In genomic region chr6:116017546-116018276, GRCh38 we compare ENCODE assay signal across 13 cellular contexts. TPM values are rescaled to one million over a fixed set of nuclear protein-coding genes. Genes with fewer than 3 reads are reported as not detected.
DNase-seq lines count a peak whose midpoint lies in the region; ATAC-seq and TF ChIP-seq lines count a peak whose summit lies in the region.
"Had no signal": no experiment of that assay in that cellular context is flagged by ENCODE, and none has a peak within 500 bp of the region (broad histone marks: within the 10 kb centered on the region; RNA-seq: fewer than 3 reads in every experiment).

No MANE protein-coding gene starts in this region.

- no peaks in the 10 kb centered on the region for H3K79me1 ChIP-seq in IMR-90 (ENCODE audit: low read depth in 1 of 2, low read length in 2 of 2)

- H3K36me3 ChIP-seq in IMR-90 (ENCODE audit: control insufficient read depth, insufficient read depth, low read length) (no peaks in the 10 kb centered on the region), endocrine pancreas (ENCODE audit: control insufficient read depth, insufficient read depth, low read length) (no peaks in the 10 kb centered on the region)
- H3K36me3 ChIP-seq: gastrocnemius medialis had no signal

- POLR2A ChIA-PET in IMR-90 (lab: Charles Lee; ENCODE audit: unreplicated experiment): no interaction called here

- H3K4ac ChIP-seq in IMR-90 (ENCODE audit: low read depth, low read length): no peak overlapping the region

- H4K91ac ChIP-seq in IMR-90 (ENCODE audit: insufficient read depth, low read depth, low read length): no peak overlapping the region

- no peak for TF ChIP-seq RAD21 in IMR-90 (IDR thresholded peaks at IDR 0.05; ENCODE audit: low read length)

- no peak overlapping the region for H3K23ac ChIP-seq in IMR-90 (ENCODE audit: low read depth, low read length)

- peaks cover 7% of the 10 kb centered on the region for H3K4me1 ChIP-seq in IMR-90 (ENCODE audit: control insufficient read depth, insufficient read depth, low read length)
- peaks cover 10% of the 10 kb centered on the region for H3K4me1 ChIP-seq in endocrine pancreas (ENCODE audit: control insufficient read depth, insufficient read depth, low read length)

- H2BK15ac ChIP-seq in IMR-90 (ENCODE audit: low read depth, low read length): peak overlapping the region; percentile 18; the same call in 1 of the 3 replicates

- H3K14ac ChIP-seq in IMR-90 (replicated peaks; ENCODE audit: low read depth, low read length): no peak overlapping the region

- no peak overlapping the region for H2AK9ac ChIP-seq in IMR-90 (replicated peaks; ENCODE audit: low read depth, low read length, poor library complexity)

- H3K27me3 Mint-ChIP-seq in stimulated activated memory B cell treated with anti-CD40 and anti-IgM and Interleukin-4, amounts not matched to agents 10 μg/mL and 1 μg/mL and 100 μg/mL, for 72 hours: no peaks in the 10 kb centered on the region

- WGBS in IMR-90 (ENCODE audit: extremely low coverage in 2 of 2, insufficient read length in 1 of 2), 2 experiments: no CpG with 5 or more reads among the region's 2 CpGs

- peak overlapping the region; percentile 77 for H3K27ac Mint-ChIP-seq in stimulated activated memory B cell treated with anti-CD40 and anti-IgM and Interleukin-4, amounts not matched to agents 10 μg/mL and 1 μg/mL and 100 μg/mL, for 72 hours
- H3K27ac Mint-ChIP-seq: activated naive CD8-positive, alpha-beta T cell treated with anti-CD3 and anti-CD28 coated beads, Interleukin-2, amount 10 ng/mL, durations not matched to agents 7 days and 5 days; stimulated activated naive CD8-positive, alpha-beta T cell treated with anti-CD3 and anti-CD28 coated beads, Interleukin-15, Interleukin-2, amounts not matched to agents 100 ng/mL and 50 ng/mL, for 24 hours had no signal

- H3K9ac ChIP-seq in IMR-90 (ENCODE audit: low read depth, low read length): no peak overlapping the region; the same call in 1 of the 2 replicates
- peak overlapping the region; percentile 10 for H3K9ac ChIP-seq in endocrine pancreas (ENCODE audit: control insufficient read depth, insufficient read depth, low read length)

- BruUV-seq in IMR-90 (replicated peaks; lab: Mats Ljungman, UMichigan): no TSS peak

- H3K9me3 ChIP-seq in IMR-90 (ENCODE audit: control insufficient read depth, insufficient read depth, low read length) (no peaks in the 10 kb centered on the region), endocrine pancreas (ENCODE audit: control insufficient read depth, low read length) (no peaks in the 10 kb centered on the region)
- H3K9me3 ChIP-seq: gastrocnemius medialis had no signal

- peak overlapping the region; percentile 74; the same call in 1 of the 2 replicates for H3K27ac ChIP-seq in IMR-90 (ENCODE audit: insufficient read depth, low read length)
- H3K27ac ChIP-seq: gastrocnemius medialis had no signal

- H4K5ac ChIP-seq in IMR-90 (ENCODE audit: low read depth, low read length): peak overlapping the region; percentile 58

- H3K9me3 Mint-ChIP-seq in stimulated activated memory B cell treated with anti-CD40 and anti-IgM and Interleukin-4, amounts not matched to agents 10 μg/mL and 1 μg/mL and 100 μg/mL, for 72 hours: no peaks in the 10 kb centered on the region
- H3K9me3 Mint-ChIP-seq: activated naive CD8-positive, alpha-beta T cell treated with anti-CD3 and anti-CD28 coated beads, Interleukin-2, amount 10 ng/mL, durations not matched to agents 7 days and 5 days; stimulated activated naive CD8-positive, alpha-beta T cell treated with anti-CD3 and anti-CD28 coated beads, Interleukin-15, Interleukin-2, amounts not matched to agents 100 ng/mL and 50 ng/mL, for 24 hours had no signal

- H4K20me1 ChIP-seq in IMR-90 (ENCODE audit: insufficient read depth, low read length): no peaks in the 10 kb centered on the region

- H3K4me3 Mint-ChIP-seq in stimulated activated memory B cell treated with anti-CD40 and anti-IgM and Interleukin-4, amounts not matched to agents 10 μg/mL and 1 μg/mL and 100 μg/mL, for 72 hours: no peak overlapping the region
- H3K4me3 Mint-ChIP-seq: activated naive CD8-positive, alpha-beta T cell treated with anti-CD3 and anti-CD28 coated beads, Interleukin-2, amount 10 ng/mL, durations not matched to agents 7 days and 5 days; stimulated activated naive CD8-positive, alpha-beta T cell treated with anti-CD3 and anti-CD28 coated beads, Interleukin-15, Interleukin-2, amounts not matched to agents 100 ng/mL and 50 ng/mL, for 24 hours had no signal

- no peak for TF ChIP-seq POLR2A in IMR-90 (IDR thresholded peaks at IDR 0.05; ENCODE audit: low read depth, low read length)

- H3K56ac ChIP-seq in IMR-90 (ENCODE audit: extremely low read depth, insufficient read depth, low read length): peak overlapping the region; percentile 43

- CTCF ChIA-PET in IMR-90 (lab: Yijun Ruan, JAX): interaction anchor here (0.6 to 1.6 kb wide), 3 partner anchors 52 to 78 kb away, joined by 3 read pairs; no protein-coding TSS in a partner anchor

- H2BK20ac ChIP-seq in IMR-90 (ENCODE audit: low read depth, low read length): peak overlapping the region; percentile 2; the same call in 1 of the 2 replicates

- no peaks in the 10 kb centered on the region for H3K9me1 ChIP-seq in IMR-90 (ENCODE audit: insufficient read depth, low read length)

- H3K27me3 ChIP-seq in IMR-90 (ENCODE audit: control insufficient read depth, insufficient read depth, low read length): no peaks in the 10 kb centered on the region
- H3K27me3 ChIP-seq in endocrine pancreas (ENCODE audit: control insufficient read depth, insufficient read depth, low read length): no peaks in the 10 kb centered on the region
- H3K27me3 ChIP-seq: gastrocnemius medialis had no signal

- 0 out of 2 replicates have a peak overlapping the region, but pooled peaks have one; percentile 4 for H2BK120ac ChIP-seq in IMR-90 (ENCODE audit: low read depth, low read length)

- peaks cover 6% of the 10 kb centered on the region for H3K36me3 Mint-ChIP-seq in stimulated activated memory B cell treated with anti-CD40 and anti-IgM and Interleukin-4, amounts not matched to agents 10 μg/mL and 1 μg/mL and 100 μg/mL, for 72 hours
- H3K36me3 Mint-ChIP-seq: activated naive CD8-positive, alpha-beta T cell treated with anti-CD3 and anti-CD28 coated beads, Interleukin-2, amount 10 ng/mL, durations not matched to agents 7 days and 5 days had no signal

- peak; percentile 4 for ATAC-seq in GM19025 (IDR thresholded peaks at IDR 0.05; ENCODE audit: low read depth, unreplicated experiment)
- ATAC-seq in IMR-90 (ENCODE audit: low read depth): no peak
- no peak for ATAC-seq in stimulated activated memory B cell treated with anti-CD40 and anti-IgM and Interleukin-4, amounts not matched to agents 10 μg/mL and 1 μg/mL and 100 μg/mL, for 72 hours
- ATAC-seq in HG02852 (IDR thresholded peaks at IDR 0.05; ENCODE audit: unreplicated experiment): no peak
- ATAC-seq in HG02884 (IDR thresholded peaks at IDR 0.05; ENCODE audit: unreplicated experiment): no peak
- ATAC-seq: gastrocnemius medialis had no signal

- H3K4me2 ChIP-seq in IMR-90 (ENCODE audit: low read depth, low read length): peak overlapping the region; percentile 40; the same call in 1 of the 2 replicates

- dilution Hi-C loops in IMR-90 (cut with HindIII; ENCODE audit: low sequenced_read_pairs, unreplicated experiment): no loop called here

- intact Hi-C loops in IMR-90 (cut with micrococcal nuclease): loop anchor here (10.0 kb wide), 2 partner anchors 187 to 403 kb away; no protein-coding TSS in a partner anchor

- H2AK5ac ChIP-seq in IMR-90 (ENCODE audit: low read depth, low read length): no peak overlapping the region

- H3K18ac ChIP-seq in IMR-90 (ENCODE audit: low read depth, low read length): peak overlapping the region; percentile 84

- H3K4me3 ChIP-seq in IMR-90 (ENCODE audit: insufficient read depth, low read depth, low read length): no peak overlapping the region
- peak overlapping the region; percentile 40 for H3K4me3 ChIP-seq in endocrine pancreas (ENCODE audit: control insufficient read depth, insufficient read depth, low read length)
- H3K4me3 ChIP-seq: gastrocnemius medialis had no signal

- no peak for TF ChIP-seq CTCF in IMR-90 (conservative IDR thresholded peaks at IDR 0.05; ENCODE audit: low read depth, low read length)

- H3K4me1 Mint-ChIP-seq in stimulated activated memory B cell treated with anti-CD40 and anti-IgM and Interleukin-4, amounts not matched to agents 10 μg/mL and 1 μg/mL and 100 μg/mL, for 72 hours: peaks cover 51% of the 10 kb centered on the region
- H3K4me1 Mint-ChIP-seq: activated naive CD8-positive, alpha-beta T cell treated with anti-CD3 and anti-CD28 coated beads, Interleukin-2, amount 10 ng/mL, durations not matched to agents 7 days and 5 days had no signal

- H4K8ac ChIP-seq in IMR-90 (ENCODE audit: low read depth in 2 of 2, low read length in 2 of 2): no peak overlapping the region

- in situ Hi-C loops in IMR-90 (cut with MboI; ENCODE audit: low sequenced_read_pairs): no loop called here

- peak overlapping the region; percentile 1 for H2BK5ac ChIP-seq in IMR-90 (ENCODE audit: low read depth, low read length, poor library complexity, severe bottlenecking)

- no peak for DNase-seq in IMR-90
- DNase-seq in NCI-H226: no peak
- no peak for DNase-seq in activated T-cell treated with anti-CD3 and anti-CD28 coated beads for 4 hours
- DNase-seq: activated naive CD8-positive, alpha-beta T cell treated with anti-CD3 and anti-CD28 coated beads, Interleukin-2, amount 10 ng/mL, durations not matched to agents 7 days and 5 days; gastrocnemius medialis; NCI-H1694; stimulated activated CD4-positive, alpha-beta T cell treated with anti-CD3 and anti-CD28 coated beads, Interleukin-1b, Interleukin-23, amount 100 ng/mL, for 48 hours had no signal

- no peak overlapping the region for H2AFZ ChIP-seq in IMR-90 (replicated peaks; ENCODE audit: low read length, poor library complexity)

TF ChIP-seq in IMR-90, 13 proteins besides CTCF, POLR2A, EP300 and RAD21 (continues in another document):
- TF ChIP-seq CHD1 (IDR thresholded peaks at IDR 0.05; ENCODE audit: low read depth, low read length) (no peak), ELK1 (IDR thresholded peaks at IDR 0.05; ENCODE audit: borderline replicate concordance, low read depth, low read length) (no peak), MXI1 (IDR thresholded peaks at IDR 0.05; ENCODE audit: borderline replicate concordance, low read depth, low read length) (no peak), MAFK (IDR thresholded peaks at IDR 0.05; ENCODE audit: low read depth, low read length) (no peak)

RNA-seq across cellular contexts. Expression of gene FRK, which starts 43.0 kb away (rescaled TPM):
- under 0.01 TPM in 2 replicates for total RNA-seq in IMR-90 (2012; rRNA removed)
- under 0.01 and 0.02 TPM in 2 replicates for polyA plus RNA-seq in IMR-90 (2012; rRNA removed)
- polyA plus RNA-seq in IMR-90 (2012; cell fraction: cytosol; rRNA removed): 0.01 TPM in 1 of 2 replicates, not detected in the other
- polyA plus RNA-seq in IMR-90 (2012; cell fraction: nucleus; rRNA removed; ENCODE audit: low replicate concordance): 0.02 and 0.09 TPM in 2 replicates
